8 cellular contexts compared by ENCODE assay signal in the genomic region with DNA sequence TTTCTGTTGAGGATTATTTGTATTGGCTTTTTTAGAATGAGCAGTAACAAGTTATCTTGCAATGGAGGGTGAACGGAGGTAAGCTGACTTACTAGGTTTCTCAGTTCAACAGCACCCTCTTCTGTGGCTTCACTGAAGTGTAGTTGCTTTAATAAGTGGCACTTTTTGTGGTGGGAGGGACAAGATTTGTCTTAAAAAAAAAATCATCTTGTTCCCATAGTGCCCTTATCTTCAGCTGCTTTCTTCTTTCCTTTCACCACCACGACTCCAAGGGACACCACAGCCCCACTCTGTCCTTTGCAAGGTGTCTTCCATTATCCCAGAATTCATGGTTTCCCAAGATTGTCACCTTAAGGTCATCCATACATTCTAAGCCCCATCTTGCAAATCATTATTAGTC.
DNase-seq lines count a peak whose midpoint lies in the region; TF ChIP-seq lines count a peak whose summit lies in the region.

No MANE protein-coding gene starts in this region.

- H3K79me2 ChIP-seq in H9 (ENCODE audit: insufficient read depth, low read length), result no peaks in the 10 kb centered on the region

- H3K27me3 Mint-ChIP-seq in H9 (ENCODE audit: low read depth), result no peaks in the 10 kb centered on the region
- no peaks in the 10 kb centered on the region for H3K27me3 Mint-ChIP-seq in osteocyte (ENCODE audit: unreplicated experiment)

- no peak overlapping the region for H2BK12ac ChIP-seq in H9 (ENCODE audit: insufficient read length, low read depth, low read length)

- no peak overlapping the region for H2BK15ac ChIP-seq in H9 (ENCODE audit: low read depth, low read length)

- H3K36me3 Mint-ChIP-seq in H9 (ENCODE audit: insufficient read depth in 1 of 3, low read depth in 3 of 3), result no peaks in the 10 kb centered on the region
- H3K36me3 Mint-ChIP-seq in osteocyte (ENCODE audit: unreplicated experiment), result peaks cover 6% of the 10 kb centered on the region

- H3K14ac ChIP-seq in H9 (ENCODE audit: insufficient read depth, low read length), result no peak overlapping the region

- no peak overlapping the region for H3K18ac ChIP-seq in H9 (ENCODE audit: insufficient read length, low read depth, low read length)

- H4K91ac ChIP-seq in H9 (ENCODE audit: insufficient read length, low read depth, low read length), result no peak overlapping the region

- TF ChIP-seq POLR2A in NB4 (IDR thresholded peaks at IDR 0.05; ENCODE audit: extremely low read depth, insufficient read length), result no peak

- H3K27ac Mint-ChIP-seq in H9 (no peak overlapping the region), osteocyte (ENCODE audit: unreplicated experiment) (no peak overlapping the region)

- WGBS in H9 (ENCODE audit: extremely low coverage, insufficient read length, low lambda C conversion rate), result no CpG with 5 or more reads among the region's 2 CpGs

- H3K4me3 Mint-ChIP-seq in H9, result no peak overlapping the region
- no peak overlapping the region for H3K4me3 Mint-ChIP-seq in osteocyte (ENCODE audit: unreplicated experiment)

- H4K5ac ChIP-seq in H9 (ENCODE audit: insufficient read length, low read depth, low read length), result no peak overlapping the region

- H4K20me1 ChIP-seq in H9 (ENCODE audit: control insufficient read depth, insufficient read depth, insufficient read length), result no peaks in the 10 kb centered on the region

- no peak overlapping the region for H3T11ph ChIP-seq in H9 (ENCODE audit: low read length)

- H2BK5ac ChIP-seq in H9 (ENCODE audit: insufficient read length, low read length), result no peak overlapping the region

- H2BK120ac ChIP-seq in H9 (ENCODE audit: low read depth, low read length, poor library complexity, severe bottlenecking), result no peak overlapping the region

- no peaks in the 10 kb centered on the region for H3K79me1 ChIP-seq in H9 (ENCODE audit: insufficient read depth, low read depth, low read length, poor library complexity, severe bottlenecking)

- H2AFZ ChIP-seq in H9 (ENCODE audit: low read length), result no peak overlapping the region

- H3K9me3 Mint-ChIP-seq in H9 (no peaks in the 10 kb centered on the region), osteocyte (ENCODE audit: unreplicated experiment) (no peaks in the 10 kb centered on the region)

- H3K9me3 ChIP-seq in H9 (ENCODE audit: control insufficient read depth, low read depth, low read length), result no peaks in the 10 kb centered on the region
- H3K9me3 ChIP-seq in SJCRH30 (replicated peaks), result no peaks in the 10 kb centered on the region

- H2BK20ac ChIP-seq in H9 (ENCODE audit: low read depth, low read length, poor library complexity, severe bottlenecking), result no peak overlapping the region

- H2AK5ac ChIP-seq in H9 (ENCODE audit: insufficient read length, low read length), result no peak overlapping the region

- TF ChIP-seq CTCF in H9 (conservative IDR thresholded peaks at IDR 0.05), result peak; percentile 79
- peak; percentile 23 for TF ChIP-seq CTCF in NB4 (IDR thresholded peaks at IDR 0.05; ENCODE audit: low read depth, low read length)
- TF ChIP-seq CTCF in osteocyte (IDR thresholded peaks at IDR 0.05), result peak; percentile 83

- no peak overlapping the region for H3K27ac ChIP-seq in H9 (ENCODE audit: insufficient read length, low read depth, low read length)
- no peak overlapping the region for H3K27ac ChIP-seq in SJCRH30

- no peak overlapping the region for H3K4ac ChIP-seq in H9 (ENCODE audit: low read depth, low read length)

- no peak overlapping the region for H3K56ac ChIP-seq in H9 (ENCODE audit: insufficient read length, low read depth, low read length)

- no peak overlapping the region for H3K23ac ChIP-seq in H9 (ENCODE audit: insufficient read length, low read depth, low read length)

- H3K4me2 ChIP-seq in H9 (ENCODE audit: insufficient read depth, insufficient read length, low read length), result no peak overlapping the region

- H3K4me1 Mint-ChIP-seq in H9 (peaks cover 3 to 5% of the 10 kb centered on the region in 2 experiments), osteocyte (ENCODE audit: unreplicated experiment) (peaks cover 5% of the 10 kb centered on the region)

- peaks cover 3% of the 10 kb centered on the region; the same call in 1 of the 2 replicates for H3K36me3 ChIP-seq in SJCRH30

- H3K4me1 ChIP-seq in H9 (ENCODE audit: insufficient read depth, low read length), result no peaks in the 10 kb centered on the region
- H3K4me1 ChIP-seq in SJCRH30, result no peaks in the 10 kb centered on the region

- DNase-seq in stimulated activated CD4-positive, alpha-beta T cell treated with anti-CD3 and anti-CD28 coated beads, Interleukin-15, amount 100 ng/mL, for 24 hours, result peak; percentile 3
- DNase-seq in stimulated activated CD4-positive, alpha-beta T cell treated with anti-CD3 and anti-CD28 coated beads, Interleukin-12 subunit alpha, Interleukin-12 subunit beta, amount 100 ng/mL, for 4 hours, result no peak
- DNase-seq in H9 (peak; percentile 35), NB4 (ENCODE audit: low read depth) (peak; percentile 61), SJCRH30 (peak; percentile 46 to 82), fibroblast of gingiva (ENCODE audit: low read depth) (peak; percentile 70), osteocyte (ENCODE audit: extremely low spot score, unreplicated experiment) (no peak), activated gamma-delta T cell (lab: John Stamatoyannopoulos, UW) (no peak)

- H3K4me3 ChIP-seq in NB4 (ENCODE audit: low read depth, low read length) (no peak overlapping the region), SJCRH30 (no peak overlapping the region)

- no peak overlapping the region for H3K9ac ChIP-seq in H9 (ENCODE audit: extremely low read depth, insufficient read length, low read length)

- no peaks in the 10 kb centered on the region for H3K23me2 ChIP-seq in H9 (ENCODE audit: insufficient read length, low read depth, low read length, poor library complexity, severe bottlenecking)

- H3K27me3 ChIP-seq in H9 (ENCODE audit: insufficient read depth, low read length) (no peaks in the 10 kb centered on the region), SJCRH30 (no peaks in the 10 kb centered on the region)

- H4K8ac ChIP-seq in H9 (replicated peaks; ENCODE audit: insufficient read length, low read depth, low read length), result no peak overlapping the region

Comparison
In these comparisons a context has a peak if more than half of its experiments do, and no peak if none do; other contexts are left out.
1. DNase-seq: peak in stimulated activated CD4-positive, alpha-beta T cell treated with anti-CD3 and anti-CD28 coated beads, Interleukin-15, amount 100 ng/mL, for 24 hours (single experiment), H9 (single experiment), NB4 (single experiment), SJCRH30 (2 of 2) and fibroblast of gingiva (single experiment); none in stimulated activated CD4-positive, alpha-beta T cell treated with anti-CD3 and anti-CD28 coated beads, Interleukin-12 subunit alpha, Interleukin-12 subunit beta, amount 100 ng/mL, for 4 hours (single experiment), osteocyte (single experiment) and activated gamma-delta T cell (single experiment).
2. CTCF ChIP-seq: peak in every context shown above with its lines; median percentile 83 in osteocyte; 79 in H9; 23 in NB4.